ENCODE assay signal across 9 cellular contexts in genomic region chr13:30577381-30577780, GRCh38. TPM values are rescaled to one million over a fixed set of nuclear protein-coding genes. Genes with fewer than 3 reads are reported as not detected.
DNase-seq lines count a peak whose midpoint lies in the region; ATAC-seq, FAIRE-seq and TF ChIP-seq lines count a peak whose summit lies in the region.
"Had no signal": no experiment of that assay in that cellular context is flagged by ENCODE, and none has a peak within 500 bp of the region (broad histone marks: within the 10 kb centered on the region; RNA-seq: fewer than 3 reads in every experiment).

No MANE protein-coding gene starts in this region.

- no peaks in the 10 kb centered on the region for H3K9me2 ChIP-seq in GM23248 (ENCODE audit: insufficient read depth)
- no peaks in the 10 kb centered on the region for H3K9me2 ChIP-seq in OCI-LY7 (ENCODE audit: insufficient read depth, low read length)

- no peaks in the 10 kb centered on the region for H3K27me3 ChIP-seq in CD8-positive, alpha-beta T cell (ENCODE audit: insufficient read depth, low read length)
- H3K27me3 ChIP-seq in GM23248 (replicated peaks; ENCODE audit: insufficient read depth) (no peaks in the 10 kb centered on the region), HepG2 (ENCODE audit: control insufficient read depth in 1 of 2, insufficient read depth in 2 of 2, low read length in 2 of 2) (no peaks in the 10 kb centered on the region), gastroesophageal sphincter (no peaks in the 10 kb centered on the region)

- peaks cover 2% of the 10 kb centered on the region for H3K27me3 Mint-ChIP-seq in CD8-positive, alpha-beta T cell (ENCODE audit: low read depth)
- H3K27me3 Mint-ChIP-seq in activated T-cell treated with anti-CD3 and anti-CD28 coated beads, Interleukin-2, amount 50 U/mL, for 24 hours: no peaks in the 10 kb centered on the region

- H3K9me3 Mint-ChIP-seq in CD8-positive, alpha-beta T cell: no peaks in the 10 kb centered on the region
- no peaks in the 10 kb centered on the region for H3K9me3 Mint-ChIP-seq in activated T-cell treated with anti-CD3 and anti-CD28 coated beads, Interleukin-2, amount 50 U/mL, for 24 hours

- DNase-seq in CD8-positive, alpha-beta T cell: peak in 5 of 7 experiments; percentile 15 to 62 (median 34)
- DNase-seq in GM23248: peak; percentile 97
- peak; percentile 88 for DNase-seq in MV-4-11 (lab: John Stamatoyannopoulos, UW)
- peak; percentile 39 for DNase-seq in activated T-cell treated with anti-CD3 and anti-CD28 coated beads, Interleukin-2, amount 50 U/mL, for 24 hours
- peak; percentile 13 for DNase-seq in HepG2 (ENCODE audit: low spot score)
- no peak for DNase-seq in OCI-LY7 (ENCODE audit: low spot score)
- DNase-seq in cerebellum (ENCODE audit: low spot score): no peak

- peaks cover 27% of the 10 kb centered on the region for H3K4me1 Mint-ChIP-seq in CD8-positive, alpha-beta T cell (ENCODE audit: low read depth)
- peaks cover 32% of the 10 kb centered on the region for H3K4me1 Mint-ChIP-seq in activated T-cell treated with anti-CD3 and anti-CD28 coated beads, Interleukin-2, amount 50 U/mL, for 24 hours (ENCODE audit: low read depth)

- no peak overlapping the region for H3K27ac ChIP-seq in CD8-positive, alpha-beta T cell (ENCODE audit: low read depth, low read length)
- H3K27ac ChIP-seq in GM23248 (peak overlapping the region; percentile 53), HepG2 (ENCODE audit: extremely low read length, insufficient read depth, low read length) (no peak overlapping the region), OCI-LY7 (ENCODE audit: low read depth, low read length, poor library complexity, severe bottlenecking) (no peak overlapping the region), gastroesophageal sphincter (no peak overlapping the region)
- H3K27ac ChIP-seq: HL-60 had no signal

- FAIRE-seq in HepG2 (lab: Jason Lieb, UNC): no peak

- no peaks in the 10 kb centered on the region for H4K20me1 ChIP-seq in GM23248 (ENCODE audit: insufficient read depth)
- no peaks in the 10 kb centered on the region for H4K20me1 ChIP-seq in HepG2 (ENCODE audit: insufficient read depth, low read length)
- H4K20me1 ChIP-seq in OCI-LY7 (ENCODE audit: insufficient read depth, low read length): no peaks in the 10 kb centered on the region

- H3F3A ChIP-seq in GM23248 (ENCODE audit: insufficient read depth): peaks cover 16% of the 10 kb centered on the region

- no peaks in the 10 kb centered on the region for H3K36me3 ChIP-seq in CD8-positive, alpha-beta T cell (ENCODE audit: insufficient read depth, low read length)
- no peaks in the 10 kb centered on the region for H3K36me3 ChIP-seq in GM23248 (ENCODE audit: low read depth)
- H3K36me3 ChIP-seq in HepG2 (replicated peaks in 1 of 2; ENCODE audit: control insufficient read depth in 1 of 2, insufficient read depth in 2 of 2, low read length in 2 of 2): no peaks in the 10 kb centered on the region
- H3K36me3 ChIP-seq in OCI-LY7 (ENCODE audit: insufficient read depth, low read length): no peaks in the 10 kb centered on the region
- H3K36me3 ChIP-seq in gastroesophageal sphincter: no peaks in the 10 kb centered on the region

- BruUV-seq in HepG2 (replicated peaks; lab: Mats Ljungman, UMichigan) (no TSS peak), OCI-LY7 (replicated peaks; lab: Mats Ljungman, UMichigan) (no TSS peak)

- POLR2A ChIA-PET in CD8-positive, alpha-beta T cell (lab: Charles Lee): interaction anchor here (2.2 kb wide), 1 partner anchor 40 kb away, joined by 6 read pairs; the partner anchor contains the start of gene USPL1
- POLR2A ChIA-PET in HepG2 (lab: Yijun Ruan, JAX): no interaction called here
- POLR2A ChIA-PET in OCI-LY7 (lab: Charles Lee): interaction anchor here (0.7 to 1.4 kb wide), 4 partner anchors 43 to 518 kb away, joined by 3 to 6 read pairs (median 4); no protein-coding TSS in a partner anchor

- no peak for TF ChIP-seq RAD21 in HepG2 (CRISPR knock-in tag; IDR thresholded peaks at IDR 0.05)

- H3K4me3 ChIP-seq in CD8-positive, alpha-beta T cell (ENCODE audit: low read depth, low read length): no peak overlapping the region
- H3K4me3 ChIP-seq in GM23248: no peak overlapping the region
- H3K4me3 ChIP-seq in HepG2 (replicated peaks in 1 of 3; ENCODE audit: insufficient read depth in 1 of 3, low read depth in 2 of 3, low read length in 3 of 3): no peak overlapping the region
- H3K4me3 ChIP-seq in OCI-LY7 (ENCODE audit: low read depth, low read length, poor library complexity, severe bottlenecking): no peak overlapping the region
- no peak overlapping the region for H3K4me3 ChIP-seq in gastroesophageal sphincter

- ATAC-seq in CD8-positive, alpha-beta T cell: peak; percentile 43
- ATAC-seq in HepG2 (peak; percentile 72), gastroesophageal sphincter (no peak)

- WGBS in GM23248 (ENCODE audit: low coverage in 1 of 2, low lambda C conversion rate in 2 of 2, missing lambda C conversion rate in 2 of 2), 2 experiments: 19 to 24% methylated on average over 5 of the region's 5 CpGs
- 25% methylated on average over 4 of the region's 5 CpGs for WGBS in HepG2 (ENCODE audit: low lambda C conversion rate)
- 37 to 55% methylated on average over 3 to 5 of the region's 5 CpGs for WGBS in gastroesophageal sphincter (ENCODE audit: low coverage in 1 of 2), 2 donors

- no peak overlapping the region for H3K9ac ChIP-seq in GM23248
- H3K9ac ChIP-seq in HepG2 (ENCODE audit: insufficient read depth, low read depth, low read length): no peak overlapping the region

- H3K79me2 ChIP-seq in GM23248 (ENCODE audit: insufficient read depth) (no peaks in the 10 kb centered on the region), HepG2 (ENCODE audit: insufficient read depth, low read length) (no peaks in the 10 kb centered on the region), OCI-LY7 (ENCODE audit: insufficient read depth, low read depth, low read length) (no peaks in the 10 kb centered on the region)

- intact Hi-C loops in CD8-positive, alpha-beta T cell (cut with DNase I, micrococcal nuclease): loop anchor here (5.0 to 10.0 kb wide), 4 partner anchors 40 to 323 kb away; partner anchors contain the start of genes KATNAL1 (in 1 of the 2) and USPL1 (in 1 of the 2)
- intact Hi-C loops in HepG2 (cut with micrococcal nuclease; ENCODE audit: unreplicated experiment): loop anchor here (10.0 kb wide), 1 partner anchor 443 kb away; no protein-coding TSS in a partner anchor
- intact Hi-C loops in OCI-LY7 (cut with micrococcal nuclease; ENCODE audit: unreplicated experiment): no loop called here

- no peak for TF ChIP-seq CTCF in CD8-positive, alpha-beta T cell (IDR thresholded peaks at IDR 0.05)
- no peak for TF ChIP-seq CTCF in HepG2 (CRISPR knock-in tag; IDR thresholded peaks at IDR 0.05)
- no peak for TF ChIP-seq CTCF in OCI-LY7 (conservative IDR thresholded peaks at IDR 0.05; ENCODE audit: low read length)
- TF ChIP-seq CTCF in gastroesophageal sphincter (IDR thresholded peaks at IDR 0.05): no peak

- peak overlapping the region; percentile 7 for H3K27ac Mint-ChIP-seq in CD8-positive, alpha-beta T cell
- no peak overlapping the region for H3K27ac Mint-ChIP-seq in activated T-cell treated with anti-CD3 and anti-CD28 coated beads, Interleukin-2, amount 50 U/mL, for 24 hours

- in situ Hi-C loops in GM23248 (cut with MboI) (no loop called here), HepG2 (cut with HindIII; ENCODE audit: extremely low pct_ligation_motif_present, low pct_unique_long_range_greater_than_20kb) (no loop called here)

- no peak for TF ChIP-seq EP300 in HepG2 (IDR thresholded peaks at IDR 0.05; ENCODE audit: low read depth in 2 of 2, low read length in 2 of 2)
- TF ChIP-seq EP300 in HepG2 (CRISPR knock-in tag; IDR thresholded peaks at IDR 0.05; ENCODE audit: borderline replicate concordance): no peak
- no peak for TF ChIP-seq EP300 in gastroesophageal sphincter (IDR thresholded peaks at IDR 0.05)

- CTCF ChIA-PET in CD8-positive, alpha-beta T cell (lab: Charles Lee): interaction anchor here (0.7 to 1.4 kb wide), 4 partner anchors 10 to 806 kb away, joined by 3 to 4 read pairs (median 3); no protein-coding TSS in a partner anchor
- CTCF ChIA-PET in HepG2 (lab: Yijun Ruan, JAX; ENCODE audit: low intra/inter-chr PET ratio, low total read pairs): no interaction called here
- CTCF ChIA-PET in OCI-LY7 (lab: Charles Lee; ENCODE audit: unreplicated experiment): no interaction called here

- peak overlapping the region; percentile 44 for H3K4me2 ChIP-seq in GM23248 (ENCODE audit: unreplicated experiment)
- H3K4me2 ChIP-seq in HepG2 (ENCODE audit: low read depth, low read length): no peak overlapping the region
- H3K4me2 ChIP-seq in OCI-LY7 (ENCODE audit: low read length): no peak overlapping the region

- TF ChIP-seq POLR2A in HepG2 (IDR thresholded peaks at IDR 0.05; ENCODE audit: insufficient read depth in 1 of 2, low read depth in 2 of 2, low read length in 2 of 2): no peak
- no peak for TF ChIP-seq POLR2A in gastroesophageal sphincter (IDR thresholded peaks at IDR 0.05)

- H2AFZ ChIP-seq in GM23248: no peak overlapping the region
- H2AFZ ChIP-seq in HepG2 (ENCODE audit: low read length): no peak overlapping the region
- no peak overlapping the region for H2AFZ ChIP-seq in OCI-LY7 (ENCODE audit: low read length)

- no peaks in the 10 kb centered on the region for H3K36me3 Mint-ChIP-seq in CD8-positive, alpha-beta T cell
- no peaks in the 10 kb centered on the region for H3K36me3 Mint-ChIP-seq in activated T-cell treated with anti-CD3 and anti-CD28 coated beads, Interleukin-2, amount 50 U/mL, for 24 hours (ENCODE audit: low read depth)

- H3K4me3 Mint-ChIP-seq in CD8-positive, alpha-beta T cell: no peak overlapping the region
- no peak overlapping the region for H3K4me3 Mint-ChIP-seq in activated T-cell treated with anti-CD3 and anti-CD28 coated beads, Interleukin-2, amount 50 U/mL, for 24 hours

- no peaks in the 10 kb centered on the region for H3K9me3 ChIP-seq in CD8-positive, alpha-beta T cell (ENCODE audit: low read length)
- H3K9me3 ChIP-seq in GM23248 (ENCODE audit: low read depth) (no peaks in the 10 kb centered on the region), HepG2 (ENCODE audit: low read length) (no peaks in the 10 kb centered on the region), OCI-LY7 (ENCODE audit: low read length) (no peaks in the 10 kb centered on the region), gastroesophageal sphincter (no peaks in the 10 kb centered on the region)

- H3K4me1 ChIP-seq in CD8-positive, alpha-beta T cell (ENCODE audit: insufficient read depth, low read length): peaks cover 21% of the 10 kb centered on the region
- H3K4me1 ChIP-seq in GM23248 (ENCODE audit: insufficient read depth) (peaks cover 13% of the 10 kb centered on the region), HepG2 (ENCODE audit: insufficient read depth, low read length) (no peaks in the 10 kb centered on the region), OCI-LY7 (ENCODE audit: insufficient read depth, low read length, poor library complexity, severe bottlenecking) (peaks cover 7% of the 10 kb centered on the region), gastroesophageal sphincter (peaks cover 0 to 7% (median 0%) of the 10 kb centered on the region in 3 donors)

RNA-seq across cellular contexts. Expression of gene USPL1, which starts 40.3 kb away (rescaled TPM):
- 10 to 100 TPM; 42.0 to 42.4 TPM for total RNA-seq in CD8-positive, alpha-beta T cell
- total RNA-seq in GM23248 (2014; rRNA removed; shearing (Covaris generic)): 11.0 and 13.0 TPM in 2 replicates
- polyA plus RNA-seq in GM23248 (2016; fragmentation: Nextera tagmentation; extraction: Ambion mirVana) (7.9 and 10.0 TPM in 2 replicates), HepG2 (2011; rRNA removed) (14.0 and 15.9 TPM in 2 replicates)
- total RNA-seq in HepG2 (2016; rRNA removed; fragmentation: Illumina TruSeq; extraction: Trizol) (13.7 and 18.3 TPM in 2 replicates), OCI-LY7 (2022) (21.9 and 23.2 TPM in 2 replicates), cerebellum (28.3 TPM), gastroesophageal sphincter (10 to 100 TPM; 17.3 to 30.2 (median 23.5) TPM)
- total RNA-seq in HepG2 (2016; cell fraction: cytosol; rRNA removed; fragmentation: Illumina TruSeq; extraction: Trizol; ENCODE audit: low read depth): 5.2 and 7.8 TPM in 2 replicates
- total RNA-seq in HepG2 (2016; cell fraction: insoluble cytoplasmic fraction; rRNA removed; fragmentation: Illumina TruSeq; extraction: Trizol): 13.0 and 18.8 TPM in 2 replicates
- 7.1 and 7.5 TPM in 2 replicates for total RNA-seq in HepG2 (2016; cell fraction: membrane; rRNA removed; fragmentation: Illumina TruSeq; extraction: Trizol)
- 15.9 and 19.0 TPM in 2 replicates for total RNA-seq in HepG2 (2016; cell fraction: nucleus; rRNA removed; fragmentation: Illumina TruSeq; extraction: Trizol)
- 5.9 and 8.3 TPM in 2 replicates for polyA plus RNA-seq in HepG2 (2011; cell fraction: cytosol; rRNA removed)
- polyA plus RNA-seq in HepG2 (2011; cell fraction: nucleus; rRNA removed): 21.1 and 22.4 TPM in 2 replicates
- 11.9 and 12.6 TPM in 2 replicates for polyA plus RNA-seq in HepG2 (2012)
- 0.46 and 0.81 TPM in 2 replicates for polyA plus RNA-seq in HepG2 (2016; cell fraction: cytosol; fragmentation: Illumina TruSeq; extraction: Trizol; ENCODE audit: low read depth)
- polyA plus RNA-seq in HepG2 (2016; cell fraction: insoluble cytoplasmic fraction; fragmentation: Illumina TruSeq; extraction: Trizol; ENCODE audit: low read depth): 13.6 and 13.8 TPM in 2 replicates
- 1.7 and 2.0 TPM in 2 replicates for polyA plus RNA-seq in HepG2 (2016; cell fraction: membrane; fragmentation: Illumina TruSeq; extraction: Trizol; ENCODE audit: low read depth)
- polyA plus RNA-seq in HepG2 (2016; cell fraction: nucleus; fragmentation: Illumina TruSeq; extraction: Trizol; ENCODE audit: insufficient read depth, low read depth): 26.5 and 28.1 TPM in 2 replicates
- polyA minus RNA-seq in HepG2 (2011; rRNA and poly(A)+ RNA removed; ENCODE audit: low replicate concordance): 6.2 and 6.4 TPM in 2 replicates
- polyA minus RNA-seq in HepG2 (2011; cell fraction: cytosol; rRNA and poly(A)+ RNA removed): 7.7 and 8.2 TPM in 2 replicates
- polyA minus RNA-seq in HepG2 (2011; cell fraction: nucleus; rRNA and poly(A)+ RNA removed): 29.2 and 38.0 TPM in 2 replicates
- 19.2 and 21.1 TPM in 2 replicates for total RNA-seq in OCI-LY7 (2014; rRNA removed; shearing (Covaris generic))

Comparison
In these comparisons a context has a peak if more than half of its experiments do, and no peak if none do; other contexts are left out.
1. DNase-seq: peak in CD8-positive, alpha-beta T cell (5 of 7), GM23248 (single experiment), MV-4-11 (single experiment), activated T-cell treated with anti-CD3 and anti-CD28 coated beads, Interleukin-2, amount 50 U/mL, for 24 hours (single experiment) and HepG2 (single experiment); none in OCI-LY7 (single experiment) and cerebellum (single experiment).